In genomic region chr10:102502337-102503151, GRCh38 we compare ENCODE assay signal across 1 cellular context.
TF ChIP-seq lines count a peak whose summit lies in the region.

Gene ACTR1A, minus strand, starts transcription at chr10:102502712. Its CDS starts 65 bp downstream, at chr10:102502647.

TF ChIP-seq in HCT116, 20 proteins besides CTCF, POLR2A, EP300 and RAD21 (continued from another document):
- TF ChIP-seq EZH2 (IDR thresholded peaks at IDR 0.05) = no peak
- no peak for TF ChIP-seq REST (IDR thresholded peaks at IDR 0.05; ENCODE audit: low read depth)
- TF ChIP-seq POLR2AphosphoS5 (IDR thresholded peaks at IDR 0.05; ENCODE audit: low read depth, low read length) = peak; percentile 79
- TF ChIP-seq FOSL1 (IDR thresholded peaks at IDR 0.05; ENCODE audit: low read depth) = no peak
- TF ChIP-seq YY1 (IDR thresholded peaks at IDR 0.05; ENCODE audit: extremely low read depth, insufficient replicate concordance, low read depth, low read length) = peak; percentile 82
